In genomic region chr11:124724854-124725718, GRCh38 we compare ENCODE assay signal across 8 cellular contexts. TPM values are rescaled to one million over a fixed set of nuclear protein-coding genes. Genes with fewer than 3 reads are reported as not detected.
DNase-seq lines count a peak whose midpoint lies in the region; ATAC-seq, FAIRE-seq and TF ChIP-seq lines count a peak whose summit lies in the region.

No MANE protein-coding gene starts in this region.

- H3K4me2 ChIP-seq in mammary epithelial cell (ENCODE audit: insufficient read depth, low read depth, low read length): no peak overlapping the region

- H3K9me3 Mint-ChIP-seq in memory B cell: no peaks in the 10 kb centered on the region
- no peaks in the 10 kb centered on the region for H3K9me3 Mint-ChIP-seq in activated CD8-positive, alpha-beta memory T cell treated with anti-CD3 and anti-CD28 coated beads, Interleukin-2, amount 10 ng/mL, durations not matched to agents 7 days and 5 days (ENCODE audit: low read depth)

- no peak overlapping the region for H3K4me3 ChIP-seq in mammary epithelial cell (replicated peaks in 1 of 3; ENCODE audit: insufficient read depth in 1 of 3, low read depth in 2 of 3, low read length in 3 of 3)

- H3K4me1 Mint-ChIP-seq in memory B cell: peaks cover 15% of the 10 kb centered on the region
- H3K4me1 Mint-ChIP-seq in activated CD8-positive, alpha-beta memory T cell treated with anti-CD3 and anti-CD28 coated beads, Interleukin-2, amount 10 ng/mL, durations not matched to agents 7 days and 5 days: no peaks in the 10 kb centered on the region

- no peak for TF ChIP-seq CTCF in mammary epithelial cell (conservative IDR thresholded peaks at IDR 0.05 in 1 of 2, IDR thresholded peaks at IDR 0.05 in 1 of 2; ENCODE audit: extremely low read depth in 1 of 2, insufficient read depth in 1 of 2, low read depth in 1 of 2, low read length in 2 of 2)

- H3K36me3 ChIP-seq in mammary epithelial cell (ENCODE audit: insufficient read depth, low read length): no peaks in the 10 kb centered on the region

- peaks cover 3% of the 10 kb centered on the region for H3K36me3 Mint-ChIP-seq in memory B cell
- no peaks in the 10 kb centered on the region for H3K36me3 Mint-ChIP-seq in activated CD8-positive, alpha-beta memory T cell treated with anti-CD3 and anti-CD28 coated beads, Interleukin-2, amount 10 ng/mL, durations not matched to agents 7 days and 5 days

- CTCF ChIA-PET in mammary epithelial cell (lab: Charles Lee; ENCODE audit: low non-redundant PET): no interaction called here
- CTCF ChIA-PET in activated CD8-positive, alpha-beta memory T cell treated with anti-CD3 and anti-CD28 coated beads, Interleukin-2, amount 10 ng/mL, durations not matched to agents 7 days and 5 days (lab: Charles Lee): interaction anchor here (1.3 to 1.5 kb wide), 2 partner anchors 25 to 38 kb away, joined by 4 to 6 read pairs; no protein-coding TSS in a partner anchor

- 65% methylated on average over 13 of the region's 16 CpGs for WGBS in mammary epithelial cell (ENCODE audit: low coverage, missing lambda C conversion rate)

- no peak overlapping the region for H3K9ac ChIP-seq in mammary epithelial cell (ENCODE audit: insufficient read depth, low read length)

- H3K9me3 ChIP-seq in mammary epithelial cell (replicated peaks; ENCODE audit: insufficient read depth, low read length): no peaks in the 10 kb centered on the region

- no peaks in the 10 kb centered on the region for H4K20me1 ChIP-seq in mammary epithelial cell (ENCODE audit: insufficient read depth, low read length)

- no TSS peak for BruUV-seq in mammary epithelial cell (replicated peaks; lab: Mats Ljungman, UMichigan)

- ATAC-seq in HG02571 (IDR thresholded peaks at IDR 0.05; ENCODE audit: unreplicated experiment) (peak; percentile 84), memory B cell (ENCODE audit: low read depth) (peak; percentile 74)
- ATAC-seq in activated CD8-positive, alpha-beta memory T cell treated with anti-CD3 and anti-CD28 coated beads, Interleukin-2, amount 10 ng/mL, durations not matched to agents 7 days and 5 days: no peak

- FAIRE-seq in GM18507 (lab: Jason Lieb, UNC): peak; percentile 96

- H3K27me3 ChIP-seq in mammary epithelial cell (ENCODE audit: insufficient read depth, low read length): peaks cover 14% of the 10 kb centered on the region

- no peak overlapping the region for H2AFZ ChIP-seq in mammary epithelial cell (ENCODE audit: low read depth, low read length)

- in situ Hi-C loops in mammary epithelial cell (cut with MboI; ENCODE audit: low sequenced_read_pairs in 2 of 2): no loop called here

- peaks cover 26% of the 10 kb centered on the region for H3K27me3 Mint-ChIP-seq in memory B cell
- peaks cover 49% of the 10 kb centered on the region for H3K27me3 Mint-ChIP-seq in activated CD8-positive, alpha-beta memory T cell treated with anti-CD3 and anti-CD28 coated beads, Interleukin-2, amount 10 ng/mL, durations not matched to agents 7 days and 5 days

- H3K4me3 Mint-ChIP-seq in memory B cell: peak overlapping the region; percentile 58
- no peak overlapping the region for H3K4me3 Mint-ChIP-seq in activated CD8-positive, alpha-beta memory T cell treated with anti-CD3 and anti-CD28 coated beads, Interleukin-2, amount 10 ng/mL, durations not matched to agents 7 days and 5 days

- intact Hi-C loops in mammary epithelial cell (cut with micrococcal nuclease): no loop called here

- peaks cover 12% of the 10 kb centered on the region for H3K4me1 ChIP-seq in mammary epithelial cell (ENCODE audit: insufficient read depth, low read length)

- dilution Hi-C loops in mammary epithelial cell (cut with HindIII; ENCODE audit: low sequenced_read_pairs): no loop called here

- H3K27ac ChIP-seq in mammary epithelial cell (ENCODE audit: insufficient read depth, low read depth, low read length): no peak overlapping the region

- no peaks in the 10 kb centered on the region for H3K79me2 ChIP-seq in mammary epithelial cell (ENCODE audit: insufficient read depth, low read length)

- H3K27ac Mint-ChIP-seq in memory B cell: no peak overlapping the region
- no peak overlapping the region for H3K27ac Mint-ChIP-seq in activated CD8-positive, alpha-beta memory T cell treated with anti-CD3 and anti-CD28 coated beads, Interleukin-2, amount 10 ng/mL, durations not matched to agents 7 days and 5 days

- DNase-seq in GM18507 (ENCODE audit: extremely low spot score, insufficient read length, low read depth): peak; percentile 77
- DNase-seq in NCI-H526 (lab: John Stamatoyannopoulos, UW): peak; percentile 89 to 94
- DNase-seq in memory B cell (ENCODE audit: low spot score in 2 of 2): no peak
- no peak for DNase-seq in NCI-H2081 (lab: John Stamatoyannopoulos, UW)
- DNase-seq in mammary epithelial cell: no peak
- no peak for DNase-seq in glomerular visceral epithelial cell (ENCODE audit: extremely low spot score)
- no peak for DNase-seq in activated CD8-positive, alpha-beta memory T cell treated with anti-CD3 and anti-CD28 coated beads, Interleukin-2, amount 10 ng/mL, durations not matched to agents 7 days and 5 days

RNA-seq across cellular contexts. Expression of gene NRGN, which starts 14.7 kb away (rescaled TPM):
- 1 to 10 TPM in 1 of 2 donors, not detected in 1; 3.8 TPM for total RNA-seq in mammary epithelial cell
- 7.4 TPM for polyA plus RNA-seq in mammary epithelial cell
- 5.4 TPM for polyA minus RNA-seq in mammary epithelial cell
- total RNA-seq in activated CD8-positive, alpha-beta memory T cell treated with anti-CD3 and anti-CD28 coated beads, Interleukin-2, amount 10 ng/mL, durations not matched to agents 7 days and 5 days: 1 to 10 TPM; 6.6 TPM

RNA-seq across cellular contexts. Expression of gene VSIG2, which starts 27.0 kb away (rescaled TPM):
- total RNA-seq in mammary epithelial cell: not detected
- not detected for polyA plus RNA-seq in mammary epithelial cell
- polyA minus RNA-seq in mammary epithelial cell: not detected
- total RNA-seq in activated CD8-positive, alpha-beta memory T cell treated with anti-CD3 and anti-CD28 coated beads, Interleukin-2, amount 10 ng/mL, durations not matched to agents 7 days and 5 days: not detected

RNA-seq across cellular contexts. Expression of gene ESAM, which starts 37.0 kb away (rescaled TPM):
- total RNA-seq in mammary epithelial cell: under 1 TPM in 1 of 2 donors, not detected in 1; 0.17 TPM
- not detected for polyA plus RNA-seq in mammary epithelial cell
- polyA minus RNA-seq in mammary epithelial cell: not detected
- under 1 TPM; 0.16 to 0.76 TPM for total RNA-seq in activated CD8-positive, alpha-beta memory T cell treated with anti-CD3 and anti-CD28 coated beads, Interleukin-2, amount 10 ng/mL, durations not matched to agents 7 days and 5 days

RNA-seq across cellular contexts. Expression of gene SPA17, which starts 51.4 kb away (rescaled TPM):
- 1 to 10 TPM; 6.2 to 8.9 TPM for total RNA-seq in mammary epithelial cell
- polyA plus RNA-seq in mammary epithelial cell: 10.8 TPM
- polyA minus RNA-seq in mammary epithelial cell: not detected
- total RNA-seq in activated CD8-positive, alpha-beta memory T cell treated with anti-CD3 and anti-CD28 coated beads, Interleukin-2, amount 10 ng/mL, durations not matched to agents 7 days and 5 days: 1 to 10 TPM; 2.4 to 2.9 TPM

RNA-seq across cellular contexts. Expression of gene SIAE, which starts 51.5 kb away (rescaled TPM):
- total RNA-seq in mammary epithelial cell: 10 to 100 TPM; 13.7 to 13.8 TPM
- polyA plus RNA-seq in mammary epithelial cell: 15.1 TPM
- polyA minus RNA-seq in mammary epithelial cell: 11.1 TPM
- total RNA-seq in activated CD8-positive, alpha-beta memory T cell treated with anti-CD3 and anti-CD28 coated beads, Interleukin-2, amount 10 ng/mL, durations not matched to agents 7 days and 5 days: 1 to 10 TPM; 3.8 to 4.1 TPM

Comparison
In these comparisons a context has a peak if more than half of its experiments do, and no peak if none do; other contexts are left out.
1. DNase-seq: peak in GM18507 (single experiment) and NCI-H526 (2 of 2); none in memory B cell (0 of 2), NCI-H2081 (0 of 2), mammary epithelial cell (single experiment), glomerular visceral epithelial cell (single experiment) and activated CD8-positive, alpha-beta memory T cell treated with anti-CD3 and anti-CD28 coated beads, Interleukin-2, amount 10 ng/mL, durations not matched to agents 7 days and 5 days (single experiment).